ENCODE assay signal across 8 cellular contexts in genomic region chr20:5788385-5788895, GRCh38. TPM values are rescaled to one million over a fixed set of nuclear protein-coding genes. Genes with fewer than 3 reads are reported as not detected.
DNase-seq lines count a peak whose midpoint lies in the region; ATAC-seq, FAIRE-seq and TF ChIP-seq lines count a peak whose summit lies in the region.

No MANE protein-coding gene starts in this region.

- FAIRE-seq in GM12891 (lab: Jason Lieb, UNC), result peak; percentile 74
- peak; percentile 72 for FAIRE-seq in astrocyte (lab: Jason Lieb, UNC)

- H3K4me3 ChIP-seq in astrocyte (ENCODE audit: insufficient read depth, low read depth, low read length), result no peak overlapping the region
- H3K4me3 ChIP-seq in hepatocyte, result no peak overlapping the region
- no peak overlapping the region for H3K4me3 ChIP-seq in skeletal muscle cell (ENCODE audit: low read depth, low read length)

- no peaks in the 10 kb centered on the region for H3K9me2 ChIP-seq in hepatocyte (replicated peaks; ENCODE audit: insufficient read depth)

- H3K27me3 ChIP-seq in astrocyte (ENCODE audit: insufficient read depth, low read length), result no peaks in the 10 kb centered on the region
- no peaks in the 10 kb centered on the region for H3K27me3 ChIP-seq in hepatocyte

- H3K4me1 ChIP-seq in astrocyte (ENCODE audit: insufficient read depth, low read length) (peaks cover 10% of the 10 kb centered on the region), hepatocyte (ENCODE audit: insufficient read depth) (no peaks in the 10 kb centered on the region)

- ATAC-seq in HG03039 (IDR thresholded peaks at IDR 0.05; ENCODE audit: unreplicated experiment) (peak; percentile 83), GM18909 (IDR thresholded peaks at IDR 0.05; ENCODE audit: poor library complexity, unreplicated experiment) (no peak)

- no peak overlapping the region for H3K27ac Mint-ChIP-seq in T-helper 2 cell treated with Interferon-gamma antibody and Interleukin-4, amounts not matched to agents 5 μg/mL and 100 μg/mL, for 36 hours
- H3K27ac Mint-ChIP-seq in astrocyte (ENCODE audit: unreplicated experiment), result no peak overlapping the region

- no peak overlapping the region for H3K4me3 Mint-ChIP-seq in T-helper 2 cell treated with Interferon-gamma antibody and Interleukin-4, amounts not matched to agents 5 μg/mL and 100 μg/mL, for 36 hours
- H3K4me3 Mint-ChIP-seq in astrocyte (ENCODE audit: unreplicated experiment), result no peak overlapping the region

- peaks cover 6% of the 10 kb centered on the region for H3K36me3 Mint-ChIP-seq in T-helper 2 cell treated with Interferon-gamma antibody and Interleukin-4, amounts not matched to agents 5 μg/mL and 100 μg/mL, for 36 hours (ENCODE audit: low read depth)
- H3K36me3 Mint-ChIP-seq in astrocyte (ENCODE audit: low read depth, unreplicated experiment), result no peaks in the 10 kb centered on the region

- DNase-seq in GM12891 (ENCODE audit: insufficient read length, low spot score) (peak; percentile 49), NCI-H2081 (lab: John Stamatoyannopoulos, UW) (peak; percentile 84 to 87), astrocyte (ENCODE audit: low read depth) (peak; percentile 71), hepatocyte (ENCODE audit: low spot score) (peak; percentile 93), skeletal muscle cell (ENCODE audit: low read depth) (peak; percentile 58)
- peak; percentile 64 for DNase-seq in T-helper 2 cell treated with Interferon-gamma antibody and Interleukin-4, amounts not matched to agents 5 μg/mL and 100 μg/mL, for 36 hours (ENCODE audit: low spot score)

- no peaks in the 10 kb centered on the region for H3K27me3 Mint-ChIP-seq in T-helper 2 cell treated with Interferon-gamma antibody and Interleukin-4, amounts not matched to agents 5 μg/mL and 100 μg/mL, for 36 hours (ENCODE audit: low read depth)
- H3K27me3 Mint-ChIP-seq in astrocyte (ENCODE audit: low read depth, unreplicated experiment), result no peaks in the 10 kb centered on the region

- H3K9me3 ChIP-seq in astrocyte (ENCODE audit: insufficient read depth, low read depth, low read length) (no peaks in the 10 kb centered on the region), hepatocyte (ENCODE audit: low read depth) (no peaks in the 10 kb centered on the region)

- H4K20me1 ChIP-seq in astrocyte (ENCODE audit: insufficient read depth, low read length), result no peaks in the 10 kb centered on the region
- no peaks in the 10 kb centered on the region for H4K20me1 ChIP-seq in hepatocyte (ENCODE audit: insufficient read depth, poor library complexity, severe bottlenecking)

- no peak overlapping the region for H3K9ac ChIP-seq in astrocyte (ENCODE audit: low read length)

- no peak for TF ChIP-seq POLR2A in GM12891 (IDR thresholded peaks at IDR 0.05; ENCODE audit: low read depth, low read length)

- H3K9me3 Mint-ChIP-seq in T-helper 2 cell treated with Interferon-gamma antibody and Interleukin-4, amounts not matched to agents 5 μg/mL and 100 μg/mL, for 36 hours, result no peaks in the 10 kb centered on the region
- H3K9me3 Mint-ChIP-seq in astrocyte (ENCODE audit: unreplicated experiment), result no peaks in the 10 kb centered on the region

- H3K4me2 ChIP-seq in astrocyte (ENCODE audit: low read length), result no peak overlapping the region
- no peak overlapping the region for H3K4me2 ChIP-seq in hepatocyte

- no peaks in the 10 kb centered on the region for H3K36me3 ChIP-seq in astrocyte (ENCODE audit: insufficient read depth, low read length)
- H3K36me3 ChIP-seq in hepatocyte (replicated peaks; ENCODE audit: insufficient read depth, low read depth), result no peaks in the 10 kb centered on the region

- TF ChIP-seq CTCF in astrocyte (IDR thresholded peaks at IDR 0.05; ENCODE audit: insufficient read depth, low read depth, low read length), result peak; percentile 87
- TF ChIP-seq CTCF in hepatocyte (IDR thresholded peaks at IDR 0.05; ENCODE audit: poor library complexity), result peak; percentile 95

- WGBS in hepatocyte (ENCODE audit: low lambda C conversion rate, missing lambda C conversion rate), result 6% methylated on average over 3 of the region's 3 CpGs

- no peak overlapping the region for H3K27ac ChIP-seq in astrocyte (ENCODE audit: low read depth, low read length)
- no peak overlapping the region for H3K27ac ChIP-seq in hepatocyte

- H2AFZ ChIP-seq in astrocyte (ENCODE audit: low read depth, low read length), result no peak overlapping the region
- H2AFZ ChIP-seq in hepatocyte, result no peak overlapping the region

- H3K4me1 Mint-ChIP-seq in T-helper 2 cell treated with Interferon-gamma antibody and Interleukin-4, amounts not matched to agents 5 μg/mL and 100 μg/mL, for 36 hours (ENCODE audit: low read depth), result peaks cover 3% of the 10 kb centered on the region
- H3K4me1 Mint-ChIP-seq in astrocyte (ENCODE audit: low read depth, unreplicated experiment), result no peaks in the 10 kb centered on the region

- no peaks in the 10 kb centered on the region for H3K79me2 ChIP-seq in astrocyte (ENCODE audit: insufficient read depth, low read length)
- H3K79me2 ChIP-seq in hepatocyte, result no peaks in the 10 kb centered on the region

TF ChIP-seq in GM12891, 5 proteins besides CTCF, POLR2A, EP300 and RAD21:
- no peak for TF ChIP-seq POU2F2 (IDR thresholded peaks at IDR 0.05; ENCODE audit: low read depth, low read length)
- TF ChIP-seq TAF1 (IDR thresholded peaks at IDR 0.05; ENCODE audit: low read depth, low read length), result no peak
- no peak for TF ChIP-seq PAX5 (IDR thresholded peaks at IDR 0.05; ENCODE audit: insufficient read depth, low read length, severe bottlenecking)
- no peak for TF ChIP-seq SPI1 (IDR thresholded peaks at IDR 0.05; ENCODE audit: low read depth, low read length)
- no peak for TF ChIP-seq POLR2AphosphoS5 (IDR thresholded peaks at IDR 0.05; ENCODE audit: low read depth, low read length)

RNA-seq across cellular contexts. Expression of gene SHLD1, which starts 38.2 kb away (rescaled TPM):
- polyA plus RNA-seq in GM12891 (2012; ENCODE audit: low read depth, missing spikeins), result 10.9 TPM
- total RNA-seq in astrocyte, result 2.9 and 3.5 TPM in 2 replicates
- total RNA-seq in hepatocyte, result 5.9 and 8.3 TPM in 2 replicates
- 9.1 and 11.2 TPM in 2 replicates for polyA plus RNA-seq in hepatocyte
